ENCODE assay signal across 9 cellular contexts in the genomic region with DNA sequence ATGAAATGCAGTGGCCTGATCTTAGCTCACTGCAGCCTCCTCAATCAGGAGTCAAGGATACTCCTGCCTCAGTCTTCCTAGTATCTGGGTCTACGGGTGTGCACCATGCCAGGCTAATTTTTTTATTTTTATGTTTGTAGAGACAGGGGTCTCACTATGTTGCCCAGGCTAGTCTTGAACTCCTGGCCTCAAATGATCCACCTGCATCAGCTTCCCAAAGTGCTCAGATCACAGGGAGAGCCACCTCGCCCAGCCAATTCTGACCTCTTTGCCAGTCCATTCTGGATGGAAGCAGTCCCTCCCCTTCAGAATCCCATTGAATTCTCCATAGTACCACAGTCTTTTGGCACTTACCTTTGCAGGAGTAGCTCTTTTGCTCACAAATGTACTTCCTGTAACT. TPM values are rescaled to one million over a fixed set of nuclear protein-coding genes. Genes with fewer than 3 reads are reported as not detected.
DNase-seq lines count a peak whose midpoint lies in the region; TF ChIP-seq lines count a peak whose summit lies in the region.
"Had no signal": no experiment of that assay in that cellular context is flagged by ENCODE, and none has a peak within 500 bp of the region (broad histone marks: within the 10 kb centered on the region; RNA-seq: fewer than 3 reads in every experiment).

No MANE protein-coding gene starts in this region.

- H3K36me3 ChIP-seq in HEK293 (ENCODE audit: control insufficient read depth in 2 of 2, insufficient read depth in 1 of 2, low read length in 2 of 2) (peaks cover 10 to 11% of the 10 kb centered on the region in 2 experiments; a peak in 2 of 3 replicates), ascending aorta (no peaks in the 10 kb centered on the region), mesendoderm (ENCODE audit: control insufficient read depth, insufficient read depth, low read length) (peaks cover 2% of the 10 kb centered on the region)

- H4K8ac ChIP-seq in mesendoderm (ENCODE audit: low read depth, low read length): no peak overlapping the region

- no peak overlapping the region for H3K18ac ChIP-seq in mesendoderm (ENCODE audit: low read length)

- TF ChIP-seq CTCF in C4-2B (conservative IDR thresholded peaks at IDR 0.05) (no peak), HEK293 (tag by site-specific recombination; IDR thresholded peaks at IDR 0.05) (no peak), ascending aorta (IDR thresholded peaks at IDR 0.05) (no peak), nephron progenitor cell (IDR thresholded peaks at IDR 0.05) (no peak)

- no peak overlapping the region for H3K4ac ChIP-seq in mesendoderm (ENCODE audit: low read depth, low read length)

- H3K9me3 ChIP-seq in HEK293 (ENCODE audit: control insufficient read depth, insufficient read depth, low read depth, low read length): no peaks in the 10 kb centered on the region
- no peaks in the 10 kb centered on the region for H3K9me3 ChIP-seq in ascending aorta

- no peak overlapping the region for H2AK5ac ChIP-seq in mesendoderm (ENCODE audit: low read length)

- peaks cover 3% of the 10 kb centered on the region for H3K9me3 Mint-ChIP-seq in nephron progenitor cell

- CTCF ChIA-PET in HEK293 (lab: Yijun Ruan, JAX): interaction anchor here (1.1 kb wide), 1 partner anchor 16 kb away, joined by 3 read pairs; no protein-coding TSS in a partner anchor

- intact Hi-C loops in ascending aorta (cut with DNase I): loop anchor here (5.0 to 10.0 kb wide), 2 partner anchors 120 to 142 kb away; partner anchors contain the start of gene RUFY1

- POLR2A ChIA-PET in HEK293 (lab: Yijun Ruan, JAX): interaction anchor here (0.7 to 1.5 kb wide), 3 partner anchors 12 to 73 kb away, joined by 3 to 8 read pairs (median 4); partner anchors contain the start of gene HNRNPH1

- DNase-seq in ascending aorta (ENCODE audit: low spot score in 2 of 2) (peak in 1 of 2 donors; percentile 35), nephron progenitor cell (no peak), NCI-H1048 (lab: John Stamatoyannopoulos, UW) (no peak), NCI-H2227 treated with DMSO at 0.1 percent for 48 hours (lab: John Stamatoyannopoulos, UW) (no peak), mesendoderm (no peak)
- no peak for DNase-seq in stimulated activated CD4-positive, alpha-beta T cell treated with anti-CD3 and anti-CD28 coated beads, Interleukin-2, amount 100 ng/mL, for 48 hours

- H3K79me1 ChIP-seq in mesendoderm (ENCODE audit: low read length): no peaks in the 10 kb centered on the region

- H3K4me1 ChIP-seq in HEK293 (ENCODE audit: control insufficient read depth, insufficient read depth, low read length) (no peaks in the 10 kb centered on the region), ascending aorta (peaks cover 0 to 11% of the 10 kb centered on the region in 2 donors), mesendoderm (ENCODE audit: control insufficient read depth, low read depth, low read length) (peaks cover 1% of the 10 kb centered on the region)

- H4K5ac ChIP-seq in mesendoderm (ENCODE audit: low read length): no peak overlapping the region

- H3K27ac Mint-ChIP-seq in nephron progenitor cell: no peak overlapping the region

- H3K4me3 ChIP-seq in HEK293 (ENCODE audit: low read depth, low read length) (no peak overlapping the region), ascending aorta (peak overlapping the region; percentile 69 to 76), mesendoderm (ENCODE audit: low read length) (no peak overlapping the region)

- H3K27me3 Mint-ChIP-seq in nephron progenitor cell (ENCODE audit: low read depth, poor library complexity): no peaks in the 10 kb centered on the region

- H3K79me2 ChIP-seq in mesendoderm (ENCODE audit: control insufficient read depth, insufficient read depth, low read length): peaks cover 29% of the 10 kb centered on the region

- H3K27ac ChIP-seq in C4-2B (peak overlapping the region; percentile 99), HEK293 (ENCODE audit: extremely low read depth, low read depth, low read length) (no peak overlapping the region), ascending aorta (peak overlapping the region; percentile 76 to 90), mesendoderm (ENCODE audit: low read depth, low read length) (no peak overlapping the region)

- H3K36me3 Mint-ChIP-seq in nephron progenitor cell (ENCODE audit: low read depth): peaks cover 19% of the 10 kb centered on the region

- H3K27me3 ChIP-seq in ascending aorta (no peaks in the 10 kb centered on the region), mesendoderm (ENCODE audit: insufficient read depth, low read length, poor library complexity) (no peaks in the 10 kb centered on the region)

- no peak overlapping the region for H3K56ac ChIP-seq in mesendoderm (ENCODE audit: low read length)

- H2BK120ac ChIP-seq in mesendoderm (ENCODE audit: low read depth, low read length): no peak overlapping the region

- peaks cover 51% of the 10 kb centered on the region for H3K4me1 Mint-ChIP-seq in nephron progenitor cell

- no peak overlapping the region for H3K9ac ChIP-seq in mesendoderm (ENCODE audit: low read length)

- no peak overlapping the region for H2BK15ac ChIP-seq in mesendoderm (replicated peaks; ENCODE audit: low read depth)

- H3K4me3 Mint-ChIP-seq in nephron progenitor cell: peak overlapping the region; percentile 98

- H3K23ac ChIP-seq in mesendoderm (ENCODE audit: low read length): no peak overlapping the region

- WGBS in mesendoderm (ENCODE audit: extremely low coverage, insufficient coverage, low lambda C conversion rate): no CpG with 5 or more reads among the region's 2 CpGs

- no peak overlapping the region for H2BK5ac ChIP-seq in mesendoderm (ENCODE audit: low read length)

- no peak overlapping the region for H3K4me2 ChIP-seq in mesendoderm (ENCODE audit: low read length)

TF ChIP-seq in HEK293, 187 proteins besides CTCF, POLR2A, EP300 and RAD21:
- no peak for TF ChIP-seq PRDM2 (tag by site-specific recombination; IDR thresholded peaks at IDR 0.05; ENCODE audit: borderline replicate concordance)
- peak; percentile 97 for TF ChIP-seq ZNF121 (tag by site-specific recombination; IDR thresholded peaks at IDR 0.05)

RNA-seq across cellular contexts. Expression of gene CANX, which starts 1.7 kb away (rescaled TPM):
- 214 TPM for total RNA-seq in ascending aorta
- polyA plus RNA-seq in mesendoderm (2013, experiment 1 of 2): 382 TPM
- 362 TPM for polyA plus RNA-seq in mesendoderm (2013, experiment 2 of 2)

RNA-seq across cellular contexts. Expression of gene CBY3, which starts 16.3 kb away (rescaled TPM):
- total RNA-seq in ascending aorta: not detected
- 0.13 TPM for polyA plus RNA-seq in mesendoderm (2013, experiment 1 of 2)
- 0.08 TPM for polyA plus RNA-seq in mesendoderm (2013, experiment 2 of 2)
- total RNA-seq: liver had no signal
- polyA plus RNA-seq: liver had no signal

RNA-seq across cellular contexts. Expression of gene MAML1, which starts 35.5 kb away (rescaled TPM):
- 42.6 TPM for total RNA-seq in ascending aorta
- 34.7 TPM for polyA plus RNA-seq in mesendoderm (2013, experiment 1 of 2)
- 36.0 TPM for polyA plus RNA-seq in mesendoderm (2013, experiment 2 of 2)

Comparison
In these comparisons a context has a peak if more than half of its experiments do, and no peak if none do; other contexts are left out.
1. H3K27ac ChIP-seq: peak in C4-2B (single experiment) and ascending aorta (2 of 2); none in HEK293 (single experiment) and mesendoderm (single experiment).
2. H3K4me3 ChIP-seq: peak in ascending aorta (2 of 2); none in HEK293 (single experiment) and mesendoderm (single experiment).